In the genomic region with DNA sequence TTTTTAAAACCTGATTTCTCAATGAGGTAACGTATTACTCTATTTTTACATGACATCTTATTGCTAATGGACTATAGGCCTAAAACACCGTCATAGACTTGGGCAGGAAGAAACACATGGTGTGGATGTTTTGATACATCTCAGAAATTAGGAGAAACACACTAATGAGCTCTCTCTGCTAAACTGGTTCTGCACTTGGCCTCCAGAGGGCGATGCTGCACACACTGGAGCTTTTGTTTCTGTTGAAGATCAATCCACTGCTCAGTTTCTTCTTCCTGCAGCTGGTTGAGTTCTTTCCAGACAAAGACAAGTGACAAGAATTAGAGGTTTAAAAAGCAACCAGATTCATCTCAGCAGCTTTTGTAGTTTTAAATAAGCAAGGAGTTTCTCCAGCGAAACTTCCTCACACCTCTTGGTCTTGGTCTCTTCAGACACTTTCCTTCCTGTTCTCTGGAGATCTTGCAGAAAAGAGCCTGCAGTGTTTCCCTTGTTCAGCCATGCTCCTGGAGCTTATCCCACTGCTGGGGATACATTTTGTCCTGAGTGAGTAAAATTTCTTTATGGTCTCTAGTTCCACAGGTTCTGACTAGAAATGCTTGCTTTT, we compare ENCODE assay signal across 8 cellular contexts.
DNase-seq lines count a peak whose midpoint lies in the region; ATAC-seq, FAIRE-seq and TF ChIP-seq lines count a peak whose summit lies in the region.

No MANE protein-coding gene starts in this region.

- no peaks in the 10 kb centered on the region for H3K79me2 ChIP-seq in astrocyte (ENCODE audit: insufficient read depth, low read length)

- peak; percentile 74 for TF ChIP-seq CTCF in astrocyte (IDR thresholded peaks at IDR 0.05; ENCODE audit: insufficient read depth, low read depth, low read length)
- TF ChIP-seq CTCF in omental fat pad (IDR thresholded peaks at IDR 0.05) = no peak

- no peaks in the 10 kb centered on the region for H3K9me3 ChIP-seq in astrocyte (ENCODE audit: insufficient read depth, low read depth, low read length)

- H3K9ac ChIP-seq in astrocyte (ENCODE audit: low read length) = no peak overlapping the region

- H3K4me1 Mint-ChIP-seq in astrocyte (ENCODE audit: low read depth, unreplicated experiment) = no peaks in the 10 kb centered on the region

- intact Hi-C loops in left colon (cut with DNase I, micrococcal nuclease) = no loop called here

- H3K4me1 ChIP-seq in astrocyte (ENCODE audit: insufficient read depth, low read length) = no peaks in the 10 kb centered on the region

- no peaks in the 10 kb centered on the region for H3K9me3 Mint-ChIP-seq in astrocyte (ENCODE audit: unreplicated experiment)

- H3K4me2 ChIP-seq in astrocyte (ENCODE audit: low read length) = no peak overlapping the region

- H3K36me3 Mint-ChIP-seq in astrocyte (ENCODE audit: low read depth, unreplicated experiment) = no peaks in the 10 kb centered on the region

- no peaks in the 10 kb centered on the region for H3K27me3 Mint-ChIP-seq in astrocyte (ENCODE audit: low read depth, unreplicated experiment)

- peak; percentile 59 for ATAC-seq in HG02798 (IDR thresholded peaks at IDR 0.05; ENCODE audit: poor library complexity, unreplicated experiment)
- ATAC-seq in left colon = peak; percentile 47
- no peak for ATAC-seq in omental fat pad (ENCODE audit: low FRiP score)

- no peak overlapping the region for H2AFZ ChIP-seq in astrocyte (ENCODE audit: low read depth, low read length)

- FAIRE-seq in astrocyte (lab: Jason Lieb, UNC) = no peak

- H3K27ac ChIP-seq in astrocyte (ENCODE audit: low read depth, low read length) = no peak overlapping the region

- H3K27ac Mint-ChIP-seq in astrocyte (ENCODE audit: unreplicated experiment) = no peak overlapping the region

- DNase-seq in D341Med (ENCODE audit: low spot score) (peak; percentile 46), T-helper 2 cell (peak; percentile 16 to 77 (median 53)), astrocyte (ENCODE audit: low read depth) (no peak), left colon (peak in 1 of 2 donors; percentile 63), DMS114 treated with DMSO at 0.1 percent for 48 hours (lab: John Stamatoyannopoulos, UW; ENCODE audit: unreplicated experiment) (no peak), omental fat pad (ENCODE audit: low spot score) (no peak)
- DNase-seq in stimulated activated CD4-positive, alpha-beta T cell treated with anti-CD3 and anti-CD28 coated beads, TNF-alpha, amount 100 ng/mL, for 24 hours (ENCODE audit: low read depth in 3 of 3) = peak; percentile 28 to 68 (median 62)

- H3K4me3 ChIP-seq in astrocyte (ENCODE audit: insufficient read depth, low read depth, low read length) = no peak overlapping the region

- no peaks in the 10 kb centered on the region for H4K20me1 ChIP-seq in astrocyte (ENCODE audit: insufficient read depth, low read length)

- H3K4me3 Mint-ChIP-seq in astrocyte (ENCODE audit: unreplicated experiment) = peak overlapping the region; percentile 62

- H3K27me3 ChIP-seq in astrocyte (ENCODE audit: insufficient read depth, low read length) = no peaks in the 10 kb centered on the region

- no peaks in the 10 kb centered on the region for H3K36me3 ChIP-seq in astrocyte (ENCODE audit: insufficient read depth, low read length)

Comparison
In these comparisons a context has a peak if more than half of its experiments do, and no peak if none do; other contexts are left out.
1. DNase-seq: peak in D341Med (single experiment), T-helper 2 cell (5 of 5) and stimulated activated CD4-positive, alpha-beta T cell treated with anti-CD3 and anti-CD28 coated beads, TNF-alpha, amount 100 ng/mL, for 24 hours (3 of 3); none in astrocyte (single experiment), DMS114 treated with DMSO at 0.1 percent for 48 hours (single experiment) and omental fat pad (single experiment).